1 cellular context compared by ENCODE assay signal in genomic region chr5:126676195-126676624, GRCh38.
A peak's percentile ranks its signal among the peaks of the same experiment; 100 is the strongest.
TF ChIP-seq lines count a peak whose summit lies in the region.

No MANE protein-coding gene starts in this region.

TF ChIP-seq in HepG2, 621 proteins besides CTCF, POLR2A, EP300 and RAD21 (continued from another document and continues in another):
- TF ChIP-seq MAZ (IDR thresholded peaks at IDR 0.05; ENCODE audit: borderline replicate concordance, low read depth, low read length), result no peak
- no peak for TF ChIP-seq MAZ (CRISPR knock-in tag; IDR thresholded peaks at IDR 0.05; ENCODE audit: low read depth)
- TF ChIP-seq CBX2 (IDR thresholded peaks at IDR 0.05; ENCODE audit: low read depth, low read length), result no peak
- no peak for TF ChIP-seq CBX2 (CRISPR knock-in tag; IDR thresholded peaks at IDR 0.05; ENCODE audit: low read depth)
- peak; percentile 45; the same call in 1 of the 2 replicates for TF ChIP-seq MIER2 (CRISPR knock-in tag; IDR thresholded peaks at IDR 0.05)
- TF ChIP-seq CC2D1A (CRISPR knock-in tag; IDR thresholded peaks at IDR 0.05), result no peak
- TF ChIP-seq KDM1A (CRISPR knock-in tag; IDR thresholded peaks at IDR 0.05), result no peak
- TF ChIP-seq, protein P1, sequence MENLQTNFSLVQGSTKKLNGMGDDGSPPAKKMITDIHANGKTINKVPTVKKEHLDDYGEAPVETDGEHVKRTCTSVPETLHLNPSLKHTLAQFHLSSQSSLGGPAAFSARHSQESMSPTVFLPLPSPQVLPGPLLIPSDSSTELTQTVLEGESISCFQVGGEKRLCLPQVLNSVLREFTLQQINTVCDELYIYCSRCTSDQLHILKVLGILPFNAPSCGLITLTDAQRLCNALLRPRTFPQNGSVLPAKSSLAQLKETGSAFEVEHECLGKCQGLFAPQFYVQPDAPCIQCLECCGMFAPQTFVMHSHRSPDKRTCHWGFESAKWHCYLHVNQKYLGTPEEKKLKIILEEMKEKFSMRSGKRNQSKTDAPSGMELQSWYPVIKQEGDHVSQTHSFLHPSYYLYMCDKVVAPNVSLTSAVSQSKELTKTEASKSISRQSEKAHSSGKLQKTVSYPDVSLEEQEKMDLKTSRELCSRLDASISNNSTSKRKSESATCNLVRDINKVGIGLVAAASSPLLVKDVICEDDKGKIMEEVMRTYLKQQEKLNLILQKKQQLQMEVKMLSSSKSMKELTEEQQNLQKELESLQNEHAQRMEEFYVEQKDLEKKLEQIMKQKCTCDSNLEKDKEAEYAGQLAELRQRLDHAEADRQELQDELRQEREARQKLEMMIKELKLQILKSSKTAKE (CRISPR knock-in tag; IDR thresholded peaks at IDR 0.05; ENCODE audit: borderline replicate concordance), result no peak
- no peak for TF ChIP-seq CCAR2 (optimal IDR thresholded peaks at IDR 0.05; ENCODE audit: low read depth, low read length)
- no peak for TF ChIP-seq SRSF9 (IDR thresholded peaks at IDR 0.05; ENCODE audit: borderline replicate concordance, insufficient read depth, low read depth, low read length, poor library complexity, severe bottlenecking)
- TF ChIP-seq MXD4 (CRISPR knock-in tag; IDR thresholded peaks at IDR 0.05), result no peak
- no peak for TF ChIP-seq MEIS1 (CRISPR knock-in tag; IDR thresholded peaks at IDR 0.05; ENCODE audit: borderline replicate concordance)
- no peak for TF ChIP-seq MAFF (IDR thresholded peaks at IDR 0.05; ENCODE audit: low read depth, low read length)
- TF ChIP-seq ZNF253 (CRISPR knock-in tag; IDR thresholded peaks at IDR 0.05; ENCODE audit: borderline replicate concordance), result no peak
- no peak for TF ChIP-seq ZNF564 (CRISPR knock-in tag; IDR thresholded peaks at IDR 0.05)
- TF ChIP-seq SMC3 (IDR thresholded peaks at IDR 0.05; ENCODE audit: low read length), result peak; percentile 91
- no peak for TF ChIP-seq ZNF558 (CRISPR knock-in tag; IDR thresholded peaks at IDR 0.05; ENCODE audit: borderline replicate concordance)
- TF ChIP-seq RERE (CRISPR knock-in tag; IDR thresholded peaks at IDR 0.05; ENCODE audit: low read depth), result no peak
- no peak for TF ChIP-seq MYNN (CRISPR knock-in tag; IDR thresholded peaks at IDR 0.05; ENCODE audit: low read depth)
- TF ChIP-seq, protein P2, sequence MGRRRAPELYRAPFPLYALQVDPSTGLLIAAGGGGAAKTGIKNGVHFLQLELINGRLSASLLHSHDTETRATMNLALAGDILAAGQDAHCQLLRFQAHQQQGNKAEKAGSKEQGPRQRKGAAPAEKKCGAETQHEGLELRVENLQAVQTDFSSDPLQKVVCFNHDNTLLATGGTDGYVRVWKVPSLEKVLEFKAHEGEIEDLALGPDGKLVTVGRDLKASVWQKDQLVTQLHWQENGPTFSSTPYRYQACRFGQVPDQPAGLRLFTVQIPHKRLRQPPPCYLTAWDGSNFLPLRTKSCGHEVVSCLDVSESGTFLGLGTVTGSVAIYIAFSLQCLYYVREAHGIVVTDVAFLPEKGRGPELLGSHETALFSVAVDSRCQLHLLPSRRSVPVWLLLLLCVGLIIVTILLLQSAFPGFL (CRISPR knock-in tag; IDR thresholded peaks at IDR 0.05), result no peak
- TF ChIP-seq, protein P3, sequence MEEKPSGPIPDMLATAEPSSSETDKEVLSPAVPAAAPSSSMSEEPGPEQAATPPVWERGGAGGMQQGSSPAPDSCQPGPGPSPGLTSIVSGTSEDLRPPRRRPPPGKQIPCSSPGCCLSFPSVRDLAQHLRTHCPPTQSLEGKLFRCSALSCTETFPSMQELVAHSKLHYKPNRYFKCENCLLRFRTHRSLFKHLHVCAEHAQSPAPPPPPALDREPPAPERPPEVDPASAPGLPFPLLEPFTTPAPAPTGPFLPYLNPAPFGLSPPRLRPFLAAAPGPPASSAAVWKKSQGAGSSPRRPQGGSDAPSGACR (CRISPR knock-in tag; IDR thresholded peaks at IDR 0.05), result no peak
- no peak for TF ChIP-seq AHR (CRISPR knock-in tag; IDR thresholded peaks at IDR 0.05)
- no peak for TF ChIP-seq XBP1 (CRISPR knock-in tag; IDR thresholded peaks at IDR 0.05)
- no peak for TF ChIP-seq FOXA1 (IDR thresholded peaks at IDR 0.05)
- TF ChIP-seq FOXA1 (CRISPR knock-in tag; IDR thresholded peaks at IDR 0.05), result no peak
- TF ChIP-seq ZNF256 (CRISPR knock-in tag; conservative IDR thresholded peaks at IDR 0.05), result no peak
- no peak for TF ChIP-seq ZNF460 (CRISPR knock-in tag; IDR thresholded peaks at IDR 0.05; ENCODE audit: borderline replicate concordance)
- no peak for TF ChIP-seq ZNF781 (CRISPR knock-in tag; IDR thresholded peaks at IDR 0.05; ENCODE audit: borderline replicate concordance, not compliant biosample characterization)
- TF ChIP-seq ZFP62 (CRISPR knock-in tag; IDR thresholded peaks at IDR 0.05), result no peak
- TF ChIP-seq RFX3 (CRISPR knock-in tag; IDR thresholded peaks at IDR 0.05), result no peak
- no peak for TF ChIP-seq ZEB1 (IDR thresholded peaks at IDR 0.05; ENCODE audit: insufficient replicate concordance, low read depth)
- TF ChIP-seq SIX1 (CRISPR knock-in tag; IDR thresholded peaks at IDR 0.05; ENCODE audit: borderline replicate concordance), result no peak
- no peak for TF ChIP-seq ZNF282 (IDR thresholded peaks at IDR 0.05; ENCODE audit: partially characterized antibody)
- TF ChIP-seq SNAI1 (CRISPR knock-in tag; IDR thresholded peaks at IDR 0.05; ENCODE audit: borderline replicate concordance), result no peak
- peak; percentile 56 for TF ChIP-seq THAP11 (CRISPR knock-in tag; IDR thresholded peaks at IDR 0.05)
- no peak for TF ChIP-seq ZNF362 (CRISPR knock-in tag; IDR thresholded peaks at IDR 0.05; ENCODE audit: borderline replicate concordance)
- TF ChIP-seq RORA (CRISPR knock-in tag; IDR thresholded peaks at IDR 0.05), result no peak
- no peak for TF ChIP-seq ZNF138 (CRISPR knock-in tag; IDR thresholded peaks at IDR 0.05; ENCODE audit: low read depth)
- no peak for TF ChIP-seq TBP (CRISPR knock-in tag; IDR thresholded peaks at IDR 0.05)
- no peak for TF ChIP-seq NBN (conservative IDR thresholded peaks at IDR 0.05)
- 0 out of 2 replicates have a peak, but pooled peaks have one; percentile 34 for TF ChIP-seq HMGXB3 (CRISPR knock-in tag; IDR thresholded peaks at IDR 0.05; ENCODE audit: borderline replicate concordance)
- TF ChIP-seq ZIK1 (CRISPR knock-in tag; IDR thresholded peaks at IDR 0.05; ENCODE audit: borderline replicate concordance, low read depth), result no peak
- peak; percentile 42 for TF ChIP-seq XRCC5 (optimal IDR thresholded peaks at IDR 0.05; ENCODE audit: low read length)
- TF ChIP-seq, protein P4, sequence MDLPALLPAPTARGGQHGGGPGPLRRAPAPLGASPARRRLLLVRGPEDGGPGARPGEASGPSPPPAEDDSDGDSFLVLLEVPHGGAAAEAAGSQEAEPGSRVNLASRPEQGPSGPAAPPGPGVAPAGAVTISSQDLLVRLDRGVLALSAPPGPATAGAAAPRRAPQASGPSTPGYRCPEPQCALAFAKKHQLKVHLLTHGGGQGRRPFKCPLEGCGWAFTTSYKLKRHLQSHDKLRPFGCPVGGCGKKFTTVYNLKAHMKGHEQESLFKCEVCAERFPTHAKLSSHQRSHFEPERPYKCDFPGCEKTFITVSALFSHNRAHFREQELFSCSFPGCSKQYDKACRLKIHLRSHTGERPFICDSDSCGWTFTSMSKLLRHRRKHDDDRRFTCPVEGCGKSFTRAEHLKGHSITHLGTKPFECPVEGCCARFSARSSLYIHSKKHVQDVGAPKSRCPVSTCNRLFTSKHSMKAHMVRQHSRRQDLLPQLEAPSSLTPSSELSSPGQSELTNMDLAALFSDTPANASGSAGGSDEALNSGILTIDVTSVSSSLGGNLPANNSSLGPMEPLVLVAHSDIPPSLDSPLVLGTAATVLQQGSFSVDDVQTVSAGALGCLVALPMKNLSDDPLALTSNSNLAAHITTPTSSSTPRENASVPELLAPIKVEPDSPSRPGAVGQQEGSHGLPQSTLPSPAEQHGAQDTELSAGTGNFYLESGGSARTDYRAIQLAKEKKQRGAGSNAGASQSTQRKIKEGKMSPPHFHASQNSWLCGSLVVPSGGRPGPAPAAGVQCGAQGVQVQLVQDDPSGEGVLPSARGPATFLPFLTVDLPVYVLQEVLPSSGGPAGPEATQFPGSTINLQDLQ (CRISPR knock-in tag; IDR thresholded peaks at IDR 0.05), result no peak
- no peak for TF ChIP-seq SRSF4 (IDR thresholded peaks at IDR 0.05; ENCODE audit: low read depth, low read length, poor library complexity, severe bottlenecking)
- no peak for TF ChIP-seq RBFOX2 (IDR thresholded peaks at IDR 0.05; ENCODE audit: low read depth, low read length)
- TF ChIP-seq RFX5 (IDR thresholded peaks at IDR 0.05; ENCODE audit: low read depth, low read length), result no peak
- no peak for TF ChIP-seq ZBTB43 (CRISPR knock-in tag; conservative IDR thresholded peaks at IDR 0.05)
